In genomic region chr17:7191571-7192270, GRCh38 we compare ENCODE assay signal across 8 cellular contexts. TPM values are rescaled to one million over a fixed set of nuclear protein-coding genes. Genes with fewer than 3 reads are reported as not detected.
DNase-seq lines count a peak whose midpoint lies in the region; ATAC-seq, FAIRE-seq and TF ChIP-seq lines count a peak whose summit lies in the region.

No MANE protein-coding gene starts in this region.

- peaks cover 22% of the 10 kb centered on the region for H3K36me3 Mint-ChIP-seq in CD8-positive, alpha-beta T cell
- H3K36me3 Mint-ChIP-seq in activated CD4-positive, alpha-beta memory T cell treated with anti-CD3 and anti-CD28 coated beads, Interleukin-2, amount 10 ng/mL, durations not matched to agents 7 days and 5 days (ENCODE audit: low read depth), result no peaks in the 10 kb centered on the region

- FAIRE-seq in H54 (lab: Jason Lieb, UNC), result no peak

- peaks cover 4% of the 10 kb centered on the region for H3K36me3 ChIP-seq in CD8-positive, alpha-beta T cell (ENCODE audit: insufficient read depth, low read length)

- no peak overlapping the region for H3K27ac ChIP-seq in CD8-positive, alpha-beta T cell (ENCODE audit: low read depth, low read length)

- H3K27ac Mint-ChIP-seq in CD8-positive, alpha-beta T cell, result peak overlapping the region; percentile 14
- no peak overlapping the region for H3K27ac Mint-ChIP-seq in activated CD4-positive, alpha-beta memory T cell treated with anti-CD3 and anti-CD28 coated beads, Interleukin-2, amount 10 ng/mL, durations not matched to agents 7 days and 5 days

- intact Hi-C loops in CD8-positive, alpha-beta T cell (cut with DNase I, micrococcal nuclease), result no loop called here

- H3K4me1 Mint-ChIP-seq in CD8-positive, alpha-beta T cell (ENCODE audit: low read depth), result no peaks in the 10 kb centered on the region
- H3K4me1 Mint-ChIP-seq in activated CD4-positive, alpha-beta memory T cell treated with anti-CD3 and anti-CD28 coated beads, Interleukin-2, amount 10 ng/mL, durations not matched to agents 7 days and 5 days, result peaks cover under 1% of the 10 kb centered on the region

- no peak for TF ChIP-seq CTCF in CD8-positive, alpha-beta T cell (IDR thresholded peaks at IDR 0.05)

- no peaks in the 10 kb centered on the region for H3K27me3 ChIP-seq in CD8-positive, alpha-beta T cell (ENCODE audit: insufficient read depth, low read length)

- ATAC-seq in CD8-positive, alpha-beta T cell, result peak; percentile 49
- ATAC-seq in left lobe of liver (peak; percentile 92), HG03280 (IDR thresholded peaks at IDR 0.05; ENCODE audit: unreplicated experiment) (no peak)

- no peak overlapping the region for H3K4me3 Mint-ChIP-seq in CD8-positive, alpha-beta T cell
- H3K4me3 Mint-ChIP-seq in activated CD4-positive, alpha-beta memory T cell treated with anti-CD3 and anti-CD28 coated beads, Interleukin-2, amount 10 ng/mL, durations not matched to agents 7 days and 5 days, result no peak overlapping the region

- peak in 2 of 7 experiments; percentile 27 to 39 for DNase-seq in CD8-positive, alpha-beta T cell
- DNase-seq in H54 (ENCODE audit: insufficient read length, low spot score) (peak; percentile 83), left lobe of liver (ENCODE audit: low spot score) (peak; percentile 63), DMS79 (lab: John Stamatoyannopoulos, UW) (no peak), UCSD-AML1 (lab: John Stamatoyannopoulos, UW; ENCODE audit: unreplicated experiment) (no peak), NCI-H1048 (lab: John Stamatoyannopoulos, UW) (no peak)
- DNase-seq in activated CD4-positive, alpha-beta memory T cell treated with anti-CD3 and anti-CD28 coated beads, Interleukin-2, amount 10 ng/mL, durations not matched to agents 7 days and 5 days, result peak; percentile 34

- H3K4me3 ChIP-seq in CD8-positive, alpha-beta T cell (ENCODE audit: low read depth, low read length), result no peak overlapping the region

- no peaks in the 10 kb centered on the region for H3K4me1 ChIP-seq in CD8-positive, alpha-beta T cell (ENCODE audit: insufficient read depth, low read length)

- H3K9me3 ChIP-seq in CD8-positive, alpha-beta T cell (ENCODE audit: low read length), result no peaks in the 10 kb centered on the region

- no peaks in the 10 kb centered on the region for H3K27me3 Mint-ChIP-seq in CD8-positive, alpha-beta T cell (ENCODE audit: low read depth)
- H3K27me3 Mint-ChIP-seq in activated CD4-positive, alpha-beta memory T cell treated with anti-CD3 and anti-CD28 coated beads, Interleukin-2, amount 10 ng/mL, durations not matched to agents 7 days and 5 days, result peaks cover 1% of the 10 kb centered on the region

- no peak for TF ChIP-seq POLR2A in H54 (IDR thresholded peaks at IDR 0.05; ENCODE audit: low read depth, low read length)

- POLR2A ChIA-PET in CD8-positive, alpha-beta T cell (lab: Charles Lee), result no interaction called here
- POLR2A ChIA-PET in activated CD4-positive, alpha-beta memory T cell treated with anti-CD3 and anti-CD28 coated beads, Interleukin-2, amount 10 ng/mL, durations not matched to agents 7 days and 5 days (lab: Charles Lee), result no interaction called here

- no peaks in the 10 kb centered on the region for H3K9me3 Mint-ChIP-seq in CD8-positive, alpha-beta T cell
- no peaks in the 10 kb centered on the region for H3K9me3 Mint-ChIP-seq in activated CD4-positive, alpha-beta memory T cell treated with anti-CD3 and anti-CD28 coated beads, Interleukin-2, amount 10 ng/mL, durations not matched to agents 7 days and 5 days

- CTCF ChIA-PET in CD8-positive, alpha-beta T cell (lab: Charles Lee), result no interaction called here
- CTCF ChIA-PET in activated CD4-positive, alpha-beta memory T cell treated with anti-CD3 and anti-CD28 coated beads, Interleukin-2, amount 10 ng/mL, durations not matched to agents 7 days and 5 days (lab: Charles Lee), result no interaction called here

RNA-seq across cellular contexts. Expression of gene ASGR1, which starts 12.6 kb away (rescaled TPM):
- total RNA-seq in CD8-positive, alpha-beta T cell, result under 1 TPM; 0.56 to 0.71 TPM
- under 1 TPM; 0.60 to 0.73 TPM for total RNA-seq in activated CD4-positive, alpha-beta memory T cell treated with anti-CD3 and anti-CD28 coated beads, Interleukin-2, amount 10 ng/mL, durations not matched to agents 7 days and 5 days
- total RNA-seq in left lobe of liver, result 526 TPM

RNA-seq across cellular contexts. Expression of gene DLG4, which starts 27.9 kb away (rescaled TPM):
- 1 to 10 TPM; 5.8 to 8.1 TPM for total RNA-seq in CD8-positive, alpha-beta T cell
- total RNA-seq in activated CD4-positive, alpha-beta memory T cell treated with anti-CD3 and anti-CD28 coated beads, Interleukin-2, amount 10 ng/mL, durations not matched to agents 7 days and 5 days, result 1 to 10 TPM; 5.2 to 5.3 TPM
- total RNA-seq in left lobe of liver, result 5.5 TPM

RNA-seq across cellular contexts. Expression of gene ACADVL, which starts 28.0 kb away (rescaled TPM):
- total RNA-seq in CD8-positive, alpha-beta T cell, result 100 to 1,000 TPM; 264 to 275 TPM
- total RNA-seq in activated CD4-positive, alpha-beta memory T cell treated with anti-CD3 and anti-CD28 coated beads, Interleukin-2, amount 10 ng/mL, durations not matched to agents 7 days and 5 days, result 100 to 1,000 TPM; 364 to 370 TPM
- total RNA-seq in left lobe of liver, result 1,044 TPM

RNA-seq across cellular contexts. Expression of gene DVL2, which starts 42.6 kb away (rescaled TPM):
- 10 to 100 TPM; 46.9 to 49.3 TPM for total RNA-seq in CD8-positive, alpha-beta T cell
- total RNA-seq in activated CD4-positive, alpha-beta memory T cell treated with anti-CD3 and anti-CD28 coated beads, Interleukin-2, amount 10 ng/mL, durations not matched to agents 7 days and 5 days, result 10 to 100 TPM; 47.2 to 49.1 TPM
- total RNA-seq in left lobe of liver, result 10.0 TPM

RNA-seq across cellular contexts. Expression of gene PHF23, which starts 47.5 kb away (rescaled TPM):
- 1 to 10 TPM; 2.8 to 3.1 TPM for total RNA-seq in CD8-positive, alpha-beta T cell
- 10 to 100 TPM; 45.9 to 53.1 TPM for total RNA-seq in activated CD4-positive, alpha-beta memory T cell treated with anti-CD3 and anti-CD28 coated beads, Interleukin-2, amount 10 ng/mL, durations not matched to agents 7 days and 5 days
- total RNA-seq in left lobe of liver, result 16.5 TPM

Comparison
In these comparisons a context has a peak if more than half of its experiments do, and no peak if none do; other contexts are left out.
1. DNase-seq: peak in H54 (single experiment), activated CD4-positive, alpha-beta memory T cell treated with anti-CD3 and anti-CD28 coated beads, Interleukin-2, amount 10 ng/mL, durations not matched to agents 7 days and 5 days (single experiment) and left lobe of liver (single experiment); none in DMS79 (single experiment), UCSD-AML1 (single experiment) and NCI-H1048 (single experiment).
2. RNA of gene ASGR1, which starts 12.6 kb away (total RNA-seq): 526 TPM in left lobe of liver (single experiment); 0.60 to 0.73 TPM in activated CD4-positive, alpha-beta memory T cell treated with anti-CD3 and anti-CD28 coated beads, Interleukin-2, amount 10 ng/mL, durations not matched to agents 7 days and 5 days and 0.56 to 0.71 TPM in CD8-positive, alpha-beta T cell; every median in the first group is over 100 times any median in the second.